In genomic region chr10:60777696-60778213, GRCh38 we compare ENCODE assay signal across 8 cellular contexts. TPM values are rescaled to one million over a fixed set of nuclear protein-coding genes. Genes with fewer than 3 reads are reported as not detected.
DNase-seq lines count a peak whose midpoint lies in the region; ATAC-seq and TF ChIP-seq lines count a peak whose summit lies in the region.

No MANE protein-coding gene starts in this region.

- no peak for TF ChIP-seq CTCF in VCaP (conservative IDR thresholded peaks at IDR 0.05)

- H3K36me3 ChIP-seq in thymus (ENCODE audit: control insufficient read depth, insufficient read depth) = no peaks in the 10 kb centered on the region

- peaks cover 2% of the 10 kb centered on the region for H3K4me1 ChIP-seq in thymus (ENCODE audit: control insufficient read depth, insufficient read depth, low read length)

- DNase-seq in erythroblast (lab: John Stamatoyannopoulos, UW) (no peak), LoVo (ENCODE audit: low spot score) (no peak)
- no peak for DNase-seq in activated CD4-positive, alpha-beta T cell treated with anti-CD3 and anti-CD28 coated beads, Interleukin-2, amount 50 U/mL, for 1 hour

- no peak for TF ChIP-seq POLR2A in erythroblast (IDR thresholded peaks at IDR 0.05; ENCODE audit: low read length)

- peak; percentile 11 for ATAC-seq in GM18909 (IDR thresholded peaks at IDR 0.05; ENCODE audit: poor library complexity, unreplicated experiment)
- peak; percentile 4 for ATAC-seq in HG02884 (IDR thresholded peaks at IDR 0.05; ENCODE audit: unreplicated experiment)

- H3K4me3 ChIP-seq in iPS-18c (ENCODE audit: insufficient read depth, low read depth, low read length) = peak overlapping the region; percentile 79; the same call in 1 of the 2 replicates
- peak overlapping the region; percentile 58 for H3K4me3 ChIP-seq in thymus (ENCODE audit: low read length)

- 47% methylated on average over 9 of the region's 9 CpGs for WGBS in thymus

- no peaks in the 10 kb centered on the region for H3K27me3 ChIP-seq in thymus (ENCODE audit: control insufficient read depth, insufficient read depth)

- H3K27ac ChIP-seq in VCaP (peak overlapping the region; percentile 66), thymus (ENCODE audit: low read depth) (no peak overlapping the region)

- no peaks in the 10 kb centered on the region for H3K9me3 ChIP-seq in iPS-18c (ENCODE audit: control insufficient read depth, insufficient read depth, low read length)
- H3K9me3 ChIP-seq in thymus (ENCODE audit: control insufficient read depth) = no peaks in the 10 kb centered on the region

RNA-seq across cellular contexts. Expression of gene CDK1, which starts 0.5 kb away (rescaled TPM):
- polyA plus RNA-seq in thymus = 11.4 TPM
